ENCODE assay signal across 8 cellular contexts in the genomic region with DNA sequence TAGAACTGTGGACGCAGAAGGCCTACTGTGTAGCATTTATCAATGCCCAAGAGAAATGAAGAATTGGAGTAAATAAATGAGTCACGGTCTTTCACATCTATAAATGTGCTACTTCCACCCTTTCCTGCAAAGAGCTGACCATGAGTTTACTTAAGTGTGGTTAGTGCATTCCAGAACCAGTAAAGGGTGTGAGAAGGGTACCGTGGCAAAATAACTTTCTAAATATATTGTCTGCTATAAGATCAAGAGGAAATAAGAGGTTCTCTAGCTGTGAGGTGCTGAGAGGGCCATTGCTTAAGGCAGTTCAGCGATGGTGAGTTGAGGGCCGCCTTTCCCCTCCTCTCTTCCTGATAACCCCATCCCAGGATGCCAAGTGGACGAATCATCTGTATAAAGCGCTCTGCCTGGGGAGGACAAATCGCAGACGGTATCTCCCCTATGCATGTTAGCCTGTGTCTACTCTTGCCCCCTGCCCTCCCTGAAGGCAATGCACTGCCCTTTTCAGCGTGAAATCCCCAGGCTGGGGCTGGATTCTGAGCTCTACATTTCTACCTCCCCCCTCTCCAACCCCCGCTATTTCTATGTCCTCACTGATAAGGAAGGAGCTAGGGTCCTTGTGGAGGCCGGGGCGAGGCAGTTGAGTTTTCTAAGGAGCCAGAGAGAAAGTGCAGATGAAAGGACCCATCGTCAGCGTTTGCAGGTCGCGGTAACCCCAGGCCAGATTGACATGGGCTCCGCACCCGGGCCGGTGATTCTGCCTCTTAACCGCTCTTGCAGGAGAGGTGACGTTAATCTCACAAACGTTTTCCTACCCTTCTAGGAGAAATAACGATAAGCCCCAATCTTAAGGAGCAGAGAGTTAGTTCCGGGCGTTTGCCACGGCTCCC. TPM values are rescaled to one million over a fixed set of nuclear protein-coding genes. Genes with fewer than 3 reads are reported as not detected.
DNase-seq lines count a peak whose midpoint lies in the region; ATAC-seq and TF ChIP-seq lines count a peak whose summit lies in the region.
"Had no signal": no experiment of that assay in that cellular context is flagged by ENCODE, and none has a peak within 500 bp of the region (broad histone marks: within the 10 kb centered on the region; RNA-seq: fewer than 3 reads in every experiment).

No MANE protein-coding gene starts in this region.

- H3K27ac Mint-ChIP-seq in HFFc6 = no peak overlapping the region
- no peak overlapping the region for H3K27ac Mint-ChIP-seq in activated T-helper 17 cell treated with anti-CD3 and anti-CD28 coated beads, Interleukin-2, amount 50 U/mL, for 72 hours

- no peak overlapping the region for H3K27ac ChIP-seq in skeletal muscle tissue (ENCODE audit: low read depth, low read length)
- H3K27ac ChIP-seq: PC-9 had no signal

- no peak for DNase-seq in HFFc6
- no peak for DNase-seq in NCI-H774 (lab: John Stamatoyannopoulos, UW)
- no peak for DNase-seq in DMS79 (lab: John Stamatoyannopoulos, UW)
- no peak for DNase-seq in iPS-NIHi11 (ENCODE audit: low spot score)
- DNase-seq: PC-9 had no signal

- H3K4me1 Mint-ChIP-seq in HFFc6 (ENCODE audit: low read depth) = peaks cover 37% of the 10 kb centered on the region
- H3K4me1 Mint-ChIP-seq in activated T-helper 17 cell treated with anti-CD3 and anti-CD28 coated beads, Interleukin-2, amount 50 U/mL, for 72 hours = no peaks in the 10 kb centered on the region

- H3K4me3 ChIP-seq in iPS-15b (ENCODE audit: low read depth, low read length) (peak overlapping the region; percentile 55), skeletal muscle tissue (ENCODE audit: low read length in 3 of 3) (peak overlapping the region in 2 of 3 donors; percentile 57 to 66)
- H3K4me3 ChIP-seq: PC-9 had no signal

- H3K27me3 ChIP-seq in iPS-15b (ENCODE audit: control insufficient read depth, insufficient read depth, low read length) (peaks cover 34% of the 10 kb centered on the region), skeletal muscle tissue (ENCODE audit: control insufficient read depth in 3 of 3, insufficient read depth in 3 of 3, low read length in 3 of 3) (peaks cover 10 to 19% (median 17%) of the 10 kb centered on the region in 3 donors)

- no peaks in the 10 kb centered on the region for H3K36me3 ChIP-seq in iPS-15b (ENCODE audit: control insufficient read depth, insufficient read depth, low read length)
- no peaks in the 10 kb centered on the region for H3K36me3 ChIP-seq in skeletal muscle tissue (ENCODE audit: control insufficient read depth in 3 of 3, insufficient read depth in 3 of 3, low read length in 3 of 3)

- H3K4me3 Mint-ChIP-seq in HFFc6 = peak overlapping the region; percentile 72; the same call in 1 of the 2 replicates
- peak overlapping the region; percentile 45 for H3K4me3 Mint-ChIP-seq in activated T-helper 17 cell treated with anti-CD3 and anti-CD28 coated beads, Interleukin-2, amount 50 U/mL, for 72 hours

- 0 out of 2 replicates have a peak, but pooled peaks cover 6% of the 10 kb centered on the region for H3K27me3 Mint-ChIP-seq in HFFc6 (ENCODE audit: insufficient read depth)
- no peaks in the 10 kb centered on the region for H3K27me3 Mint-ChIP-seq in activated T-helper 17 cell treated with anti-CD3 and anti-CD28 coated beads, Interleukin-2, amount 50 U/mL, for 72 hours

- H3K9me3 ChIP-seq in iPS-15b (ENCODE audit: control insufficient read depth, insufficient read depth, low read length) = no peaks in the 10 kb centered on the region
- no peaks in the 10 kb centered on the region for H3K9me3 ChIP-seq in skeletal muscle tissue (ENCODE audit: control insufficient read depth in 3 of 3, low read length in 3 of 3)

- no peak for ATAC-seq in activated T-helper 17 cell treated with anti-CD3 and anti-CD28 coated beads, Interleukin-2, amount 50 U/mL, for 72 hours (replicated peaks)

- H3K9me3 Mint-ChIP-seq in HFFc6 = no peaks in the 10 kb centered on the region
- H3K9me3 Mint-ChIP-seq in activated T-helper 17 cell treated with anti-CD3 and anti-CD28 coated beads, Interleukin-2, amount 50 U/mL, for 72 hours = no peaks in the 10 kb centered on the region

- H3K9ac ChIP-seq in iPS-15b (ENCODE audit: low read depth, low read length) = no peak overlapping the region
- no peak overlapping the region for H3K9ac ChIP-seq in skeletal muscle tissue (ENCODE audit: low read depth in 1 of 3, low read length in 3 of 3)

- no peaks in the 10 kb centered on the region for H3K36me3 Mint-ChIP-seq in HFFc6 (ENCODE audit: low read depth)
- H3K36me3 Mint-ChIP-seq in activated T-helper 17 cell treated with anti-CD3 and anti-CD28 coated beads, Interleukin-2, amount 50 U/mL, for 72 hours (ENCODE audit: low read depth) = no peaks in the 10 kb centered on the region

- H3K4me1 ChIP-seq in iPS-15b (ENCODE audit: control insufficient read depth, insufficient read depth, low read length) (peaks cover 6% of the 10 kb centered on the region), skeletal muscle tissue (ENCODE audit: control insufficient read depth in 3 of 3, insufficient read depth in 3 of 3, low read length in 3 of 3) (peaks cover 3 to 13% (median 9%) of the 10 kb centered on the region in 3 donors)

- no peak for TF ChIP-seq CTCF in HFFc6 (IDR thresholded peaks at IDR 0.05)

RNA-seq across cellular contexts. Expression of a gene that starts 1.5 kb away (rescaled TPM):
- total RNA-seq in HFFc6 (2021; fragmentation: NEBNext Ultra II Directional; extraction: Animal tissue kit (Norgen Biotek cat#: 25700)) = 10 to 100 TPM in 1 of 6 experiments, 1 to 10 TPM in 5; 2.2 to 10.2 (median 8.8) TPM
- not detected for total RNA-seq in activated T-helper 17 cell treated with anti-CD3 and anti-CD28 coated beads, Interleukin-2, amount 50 U/mL, for 72 hours
- total RNA-seq in skeletal muscle tissue = 6.8 TPM
- total RNA-seq: PC-9 had no signal
